Comparison of ENCODE assay signal across 8 cellular contexts in genomic region chr3:138348950-138349739, GRCh38. TPM values are rescaled to one million over a fixed set of nuclear protein-coding genes. Genes with fewer than 3 reads are reported as not detected.
DNase-seq lines count a peak whose midpoint lies in the region; ATAC-seq and TF ChIP-seq lines count a peak whose summit lies in the region.

No MANE protein-coding gene starts in this region.

- H3K9me3 ChIP-seq in mucosa of stomach (ENCODE audit: control insufficient read depth, low read length) = no peaks in the 10 kb centered on the region

- ATAC-seq in HG03135 (IDR thresholded peaks at IDR 0.05; ENCODE audit: unreplicated experiment) (no peak), HG03196 (IDR thresholded peaks at IDR 0.05; ENCODE audit: unreplicated experiment) (no peak), GM19324 (IDR thresholded peaks at IDR 0.05; ENCODE audit: low FRiP score, unreplicated experiment) (no peak)

- TF ChIP-seq POLR2A in erythroblast (IDR thresholded peaks at IDR 0.05; ENCODE audit: low read length) = no peak

- H3K9ac ChIP-seq in mucosa of stomach (ENCODE audit: low read length) = peak overlapping the region; percentile 62

- peaks cover 5% of the 10 kb centered on the region for H3K4me1 ChIP-seq in mucosa of stomach (ENCODE audit: control insufficient read depth, insufficient read depth, low read length)

- peaks cover 18% of the 10 kb centered on the region for H3K27me3 ChIP-seq in mucosa of stomach (ENCODE audit: control insufficient read depth, insufficient read depth, low read length)

- peak; percentile 65 for DNase-seq in G401 (ENCODE audit: low spot score)
- DNase-seq in NOMO-1 treated with DMSO at 0.1 percent for 48 hours (lab: John Stamatoyannopoulos, UW; ENCODE audit: unreplicated experiment) = peak; percentile 21
- DNase-seq in ecto neural progenitor cell (ENCODE audit: low spot score) = peak; percentile 67
- DNase-seq in erythroblast (lab: John Stamatoyannopoulos, UW) = no peak

- in situ Hi-C loops in G401 (cut with HindIII; ENCODE audit: low sequenced_read_pairs) = no loop called here

- H3K4me3 ChIP-seq in mucosa of stomach (ENCODE audit: low read length) = no peak overlapping the region

- H3K36me3 ChIP-seq in mucosa of stomach (ENCODE audit: control insufficient read depth, insufficient read depth, low read length) = no peaks in the 10 kb centered on the region

RNA-seq across cellular contexts. Expression of gene MRAS, which starts 0.8 kb away (rescaled TPM):
- 37.5 and 37.9 TPM in 2 replicates for total RNA-seq in G401 (2014; rRNA removed; shearing (Covaris generic))

RNA-seq across cellular contexts. Expression of gene NME9, which starts 19.5 kb away (rescaled TPM):
- total RNA-seq in G401 (2014; rRNA removed; shearing (Covaris generic)) = not detected in 2 replicates

Comparison
In these comparisons a context has a peak if more than half of its experiments do, and no peak if none do; other contexts are left out.
1. DNase-seq: peak in G401 (single experiment), NOMO-1 treated with DMSO at 0.1 percent for 48 hours (single experiment) and ecto neural progenitor cell (single experiment); none in erythroblast (0 of 2).